Comparison of ENCODE assay signal across 1 cellular context in genomic region chr2:161161074-161161577, GRCh38.
TF ChIP-seq lines count a peak whose summit lies in the region.

No MANE protein-coding gene starts in this region.

TF ChIP-seq in GM23338, 12 proteins besides CTCF, POLR2A, EP300 and RAD21 (continued from another document):
- TF ChIP-seq, protein P1, sequence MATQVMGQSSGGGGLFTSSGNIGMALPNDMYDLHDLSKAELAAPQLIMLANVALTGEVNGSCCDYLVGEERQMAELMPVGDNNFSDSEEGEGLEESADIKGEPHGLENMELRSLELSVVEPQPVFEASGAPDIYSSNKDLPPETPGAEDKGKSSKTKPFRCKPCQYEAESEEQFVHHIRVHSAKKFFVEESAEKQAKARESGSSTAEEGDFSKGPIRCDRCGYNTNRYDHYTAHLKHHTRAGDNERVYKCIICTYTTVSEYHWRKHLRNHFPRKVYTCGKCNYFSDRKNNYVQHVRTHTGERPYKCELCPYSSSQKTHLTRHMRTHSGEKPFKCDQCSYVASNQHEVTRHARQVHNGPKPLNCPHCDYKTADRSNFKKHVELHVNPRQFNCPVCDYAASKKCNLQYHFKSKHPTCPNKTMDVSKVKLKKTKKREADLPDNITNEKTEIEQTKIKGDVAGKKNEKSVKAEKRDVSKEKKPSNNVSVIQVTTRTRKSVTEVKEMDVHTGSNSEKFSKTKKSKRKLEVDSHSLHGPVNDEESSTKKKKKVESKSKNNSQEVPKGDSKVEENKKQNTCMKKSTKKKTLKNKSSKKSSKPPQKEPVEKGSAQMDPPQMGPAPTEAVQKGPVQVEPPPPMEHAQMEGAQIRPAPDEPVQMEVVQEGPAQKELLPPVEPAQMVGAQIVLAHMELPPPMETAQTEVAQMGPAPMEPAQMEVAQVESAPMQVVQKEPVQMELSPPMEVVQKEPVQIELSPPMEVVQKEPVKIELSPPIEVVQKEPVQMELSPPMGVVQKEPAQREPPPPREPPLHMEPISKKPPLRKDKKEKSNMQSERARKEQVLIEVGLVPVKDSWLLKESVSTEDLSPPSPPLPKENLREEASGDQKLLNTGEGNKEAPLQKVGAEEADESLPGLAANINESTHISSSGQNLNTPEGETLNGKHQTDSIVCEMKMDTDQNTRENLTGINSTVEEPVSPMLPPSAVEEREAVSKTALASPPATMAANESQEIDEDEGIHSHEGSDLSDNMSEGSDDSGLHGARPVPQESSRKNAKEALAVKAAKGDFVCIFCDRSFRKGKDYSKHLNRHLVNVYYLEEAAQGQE (IDR thresholded peaks at IDR 0.05; ENCODE audit: unreplicated experiment): no peak
- TF ChIP-seq POLR2AphosphoS5 (IDR thresholded peaks at IDR 0.05; ENCODE audit: low read depth) (no peak), ZNF331 (CRISPR knock-in tag; IDR thresholded peaks at IDR 0.05; ENCODE audit: low read depth) (no peak), NANOG (IDR thresholded peaks at IDR 0.05; ENCODE audit: borderline replicate concordance) (no peak), JUNB (IDR thresholded peaks at IDR 0.05; ENCODE audit: unreplicated experiment) (no peak), CREB1 (CRISPR knock-in tag; IDR thresholded peaks at IDR 0.05; ENCODE audit: low read depth) (no peak), EZH2 (IDR thresholded peaks at IDR 0.05; ENCODE audit: low read depth, unreplicated experiment) (no peak)
TF ChIP-seq in GM23338: peak in this region for 0.
